2 cellular contexts compared by ENCODE assay signal in genomic region chr1:14875781-14876564, GRCh38.
A peak's percentile ranks its signal among the peaks of the same experiment; 100 is the strongest.
TF ChIP-seq lines count a peak whose summit lies in the region.

No MANE protein-coding gene starts in this region.

TF ChIP-seq in WTC11, 78 proteins besides CTCF, POLR2A, EP300 and RAD21 (continued from another document):
- 0 out of 2 replicates have a peak, but pooled peaks have one; percentile 32 for TF ChIP-seq FOXP4 (CRISPR knock-in tag; IDR thresholded peaks at IDR 0.05)

TF ChIP-seq in neural cell, 6 proteins besides CTCF, POLR2A, EP300 and RAD21 (continued from another document):
- peak; percentile 15 for TF ChIP-seq MXI1 (conservative IDR thresholded peaks at IDR 0.05; ENCODE audit: poor library complexity, severe bottlenecking)
